In genomic region chr2:12754643-12755042, GRCh38 we compare ENCODE assay signal across 22 cellular contexts. TPM values are rescaled to one million over a fixed set of nuclear protein-coding genes. Genes with fewer than 3 reads are reported as not detected.
DNase-seq lines count a peak whose midpoint lies in the region; ATAC-seq and TF ChIP-seq lines count a peak whose summit lies in the region.
"Had no signal": no experiment of that assay in that cellular context is flagged by ENCODE, and none has a peak within 500 bp of the region (broad histone marks: within the 10 kb centered on the region; RNA-seq: fewer than 3 reads in every experiment).

No MANE protein-coding gene starts in this region.

- H3K56ac ChIP-seq in H9 (ENCODE audit: insufficient read length, low read depth, low read length): no peak overlapping the region

- peaks cover 26% of the 10 kb centered on the region; the same call in 2 of the 3 replicates for H3K4me1 Mint-ChIP-seq in GM23338
- peaks cover 25 to 32% of the 10 kb centered on the region in 2 experiments for H3K4me1 Mint-ChIP-seq in H9
- H3K4me1 Mint-ChIP-seq in activated T-cell treated with anti-CD3 and anti-CD28 coated beads, Interleukin-2, amount 50 U/mL, for 4 hours (ENCODE audit: low read depth): no peaks in the 10 kb centered on the region

- no peak overlapping the region for H2BK15ac ChIP-seq in H9 (ENCODE audit: low read depth, low read length)
- H2BK15ac ChIP-seq in mesenchymal stem cell (ENCODE audit: low read depth, poor library complexity, severe bottlenecking): no peak overlapping the region

- H2AK5ac ChIP-seq in H9 (ENCODE audit: insufficient read length, low read length) (no peak overlapping the region), mesenchymal stem cell (ENCODE audit: low read length, severe bottlenecking) (no peak overlapping the region)

- H3K4me1 ChIP-seq in GM23338 (ENCODE audit: insufficient read depth) (peaks cover 14% of the 10 kb centered on the region), H9 (ENCODE audit: insufficient read depth, low read length) (peaks cover 10% of the 10 kb centered on the region), mesenchymal stem cell (ENCODE audit: control insufficient read depth, insufficient read depth, low read depth, low read length) (peaks cover 2% of the 10 kb centered on the region)
- H3K4me1 ChIP-seq: BLaER1 had no signal

- H3K36me3 Mint-ChIP-seq in GM23338 (ENCODE audit: low read depth): no peaks in the 10 kb centered on the region
- H3K36me3 Mint-ChIP-seq in H9 (ENCODE audit: insufficient read depth in 1 of 3, low read depth in 3 of 3): no peaks in the 10 kb centered on the region
- no peaks in the 10 kb centered on the region for H3K36me3 Mint-ChIP-seq in activated T-cell treated with anti-CD3 and anti-CD28 coated beads, Interleukin-2, amount 50 U/mL, for 4 hours (ENCODE audit: insufficient read depth)

- no peak overlapping the region for H3K27ac ChIP-seq in GM23338 (ENCODE audit: low read depth)
- H3K27ac ChIP-seq in H9 (ENCODE audit: insufficient read length, low read depth, low read length): no peak overlapping the region
- H3K27ac ChIP-seq in mesenchymal stem cell (ENCODE audit: low read length, poor library complexity, severe bottlenecking): no peak overlapping the region
- H3K27ac ChIP-seq: BLaER1, SJSA1 had no signal

- H3K9me2 ChIP-seq in GM23338 (ENCODE audit: insufficient read depth): 0 out of 2 replicates have a peak, but pooled peaks cover 11% of the 10 kb centered on the region

- no peaks in the 10 kb centered on the region for H3K9me3 ChIP-seq in H9 (ENCODE audit: control insufficient read depth, low read depth, low read length)
- H3K9me3 ChIP-seq in mesenchymal stem cell (ENCODE audit: control insufficient read depth, low read length): no peaks in the 10 kb centered on the region
- H3K9me3 ChIP-seq: BLaER1, SJSA1 had no signal

- TF ChIP-seq CTCF in GM23338 (conservative IDR thresholded peaks at IDR 0.05; ENCODE audit: low read depth in 2 of 2) (no peak), H9 (conservative IDR thresholded peaks at IDR 0.05) (no peak)

- H2BK120ac ChIP-seq in H9 (ENCODE audit: low read depth, low read length, poor library complexity, severe bottlenecking): no peak overlapping the region
- H2BK120ac ChIP-seq in mesenchymal stem cell (ENCODE audit: low read depth, low read length): no peak overlapping the region

- H3K79me2 ChIP-seq in GM23338 (replicated peaks; ENCODE audit: insufficient read depth) (no peaks in the 10 kb centered on the region), H9 (ENCODE audit: insufficient read depth, low read length) (no peaks in the 10 kb centered on the region)

- H2BK5ac ChIP-seq in H9 (ENCODE audit: insufficient read length, low read length) (no peak overlapping the region), mesenchymal stem cell (ENCODE audit: low read depth, low read length, poor library complexity, severe bottlenecking) (no peak overlapping the region)

- H3T11ph ChIP-seq in H9 (ENCODE audit: low read length): no peak overlapping the region

- H3K27me3 ChIP-seq in GM23338 (ENCODE audit: insufficient read depth) (no peaks in the 10 kb centered on the region), H9 (ENCODE audit: insufficient read depth, low read length) (no peaks in the 10 kb centered on the region), mesenchymal stem cell (ENCODE audit: control insufficient read depth in 1 of 2, insufficient read depth in 1 of 2, low read length in 2 of 2) (no peaks in the 10 kb centered on the region)
- H3K27me3 ChIP-seq: BLaER1, SJSA1 had no signal

- H3K27me3 Mint-ChIP-seq in GM23338 (ENCODE audit: insufficient read depth, low read depth, poor library complexity) (peaks cover 3% of the 10 kb centered on the region), H9 (ENCODE audit: low read depth) (no peaks in the 10 kb centered on the region)
- no peaks in the 10 kb centered on the region for H3K27me3 Mint-ChIP-seq in activated T-cell treated with anti-CD3 and anti-CD28 coated beads, Interleukin-2, amount 50 U/mL, for 4 hours (ENCODE audit: low read depth)
- H3K27me3 Mint-ChIP-seq: CD4-positive, alpha-beta T cell had no signal

- H3K4me2 ChIP-seq in GM23338 (no peak overlapping the region), H9 (ENCODE audit: insufficient read depth, insufficient read length, low read length) (peak overlapping the region; percentile 24), mesenchymal stem cell (ENCODE audit: low read length, poor library complexity, severe bottlenecking) (no peak overlapping the region)
- H3K4me2 ChIP-seq: BLaER1 had no signal

- H4K91ac ChIP-seq in H9 (ENCODE audit: insufficient read length, low read depth, low read length): no peak overlapping the region
- H4K91ac ChIP-seq in mesenchymal stem cell (ENCODE audit: low read length): peak overlapping the region; percentile 9

- H2BK20ac ChIP-seq in H9 (ENCODE audit: low read depth, low read length, poor library complexity, severe bottlenecking): no peak overlapping the region

- H4K8ac ChIP-seq in H9 (replicated peaks; ENCODE audit: insufficient read length, low read depth, low read length): no peak overlapping the region
- no peak overlapping the region for H4K8ac ChIP-seq in mesenchymal stem cell (ENCODE audit: low read length)

- no peaks in the 10 kb centered on the region for H3F3A ChIP-seq in GM23338 (replicated peaks; ENCODE audit: low read depth)

- H3K23ac ChIP-seq in H9 (ENCODE audit: insufficient read length, low read depth, low read length) (no peak overlapping the region), mesenchymal stem cell (ENCODE audit: low read length in 2 of 2) (no peak overlapping the region)

- H3K23me2 ChIP-seq in H9 (ENCODE audit: insufficient read length, low read depth, low read length, poor library complexity, severe bottlenecking): no peaks in the 10 kb centered on the region

- no peak overlapping the region for H3K4me3 ChIP-seq in GM23338
- no peak overlapping the region for H3K4me3 ChIP-seq in mesenchymal stem cell (ENCODE audit: insufficient read depth in 1 of 2, low read depth in 1 of 2, low read length in 2 of 2)
- H3K4me3 ChIP-seq: BLaER1, GM12878, SJSA1 had no signal

- no peak overlapping the region for H3K18ac ChIP-seq in H9 (ENCODE audit: insufficient read length, low read depth, low read length)
- H3K18ac ChIP-seq in mesenchymal stem cell (ENCODE audit: low read depth in 1 of 2, low read length in 2 of 2): no peak overlapping the region

- H3K36me3 ChIP-seq in GM23338 (ENCODE audit: insufficient read depth) (no peaks in the 10 kb centered on the region), mesenchymal stem cell (ENCODE audit: control insufficient read depth in 1 of 2, insufficient read depth in 2 of 2, low read depth in 1 of 2, low read length in 2 of 2) (no peaks in the 10 kb centered on the region)
- H3K36me3 ChIP-seq: BLaER1, SJSA1 had no signal

- H3K9me3 Mint-ChIP-seq in GM23338 (no peaks in the 10 kb centered on the region), H9 (no peaks in the 10 kb centered on the region)
- H3K9me3 Mint-ChIP-seq in activated T-cell treated with anti-CD3 and anti-CD28 coated beads, Interleukin-2, amount 50 U/mL, for 4 hours: no peaks in the 10 kb centered on the region
- H3K9me3 Mint-ChIP-seq: CD4-positive, alpha-beta T cell had no signal

- no peak overlapping the region for H3K14ac ChIP-seq in H9 (ENCODE audit: insufficient read depth, low read length)
- peak overlapping the region in 1 of 2 experiments; percentile 84 for H3K14ac ChIP-seq in mesenchymal stem cell (ENCODE audit: low read length in 2 of 2)

- H3K79me1 ChIP-seq in H9 (ENCODE audit: insufficient read depth, low read depth, low read length, poor library complexity, severe bottlenecking) (no peaks in the 10 kb centered on the region), mesenchymal stem cell (replicated peaks; ENCODE audit: low read length, poor library complexity, severe bottlenecking) (no peaks in the 10 kb centered on the region)

- H4K5ac ChIP-seq in H9 (ENCODE audit: insufficient read length, low read depth, low read length): no peak overlapping the region

- peak; percentile 63 for DNase-seq in GM23338 (ENCODE audit: low spot score)
- DNase-seq in H9: peak; percentile 79
- DNase-seq in iPS DF 19.7 (ENCODE audit: low read depth, low spot score): peak; percentile 54
- no peak for DNase-seq in mesenchymal stem cell
- DNase-seq in activated T-cell treated with anti-CD3 and anti-CD28 coated beads, Interleukin-2, amount 50 U/mL, for 4 hours: no peak
- DNase-seq in DMS153 treated with DMSO at 0.1 percent for 48 hours (lab: John Stamatoyannopoulos, UW; ENCODE audit: unreplicated experiment): no peak
- no peak for DNase-seq in nucleus accumbens (lab: John Stamatoyannopoulos, UW)
- DNase-seq in activated T-cell treated with anti-CD3 and anti-CD28 coated beads, Interleukin-2, amount 50 U/mL, for 48 hours: no peak
- DNase-seq: ACHN; CD4-positive, alpha-beta T cell; COR-L47; DMS79 treated with DMSO at 0.1 percent for 48 hours; Kasumi-1; NCI-H1694; NCI-H2081; NCI-H2171; NCI-H345; NCI-H524 treated with DMSO at 0.1 percent for 48 hours; OCI-M1 had no signal

- no peaks in the 10 kb centered on the region for H4K20me1 ChIP-seq in GM23338 (replicated peaks; ENCODE audit: insufficient read depth)
- H4K20me1 ChIP-seq in H9 (ENCODE audit: control insufficient read depth, insufficient read depth, insufficient read length): no peaks in the 10 kb centered on the region
- H4K20me1 ChIP-seq: BLaER1 had no signal

- no CpG with 5 or more reads among the region's 5 CpGs for WGBS in H9 (ENCODE audit: extremely low coverage, insufficient read length, low lambda C conversion rate)
- 95% methylated on average over 4 of the region's 5 CpGs for WGBS in mesenchymal stem cell

- H3K4me3 Mint-ChIP-seq in GM23338: no peak overlapping the region
- no peak overlapping the region; a peak in 1 of 5 replicates for H3K4me3 Mint-ChIP-seq in H9
- no peak overlapping the region for H3K4me3 Mint-ChIP-seq in activated T-cell treated with anti-CD3 and anti-CD28 coated beads, Interleukin-2, amount 50 U/mL, for 4 hours
- H3K4me3 Mint-ChIP-seq: CD4-positive, alpha-beta T cell had no signal

- H2BK12ac ChIP-seq in H9 (ENCODE audit: insufficient read length, low read depth, low read length) (no peak overlapping the region), mesenchymal stem cell (ENCODE audit: low read length in 2 of 2) (peak overlapping the region in 1 of 2 experiments; percentile 15)

- H3K9ac ChIP-seq in H9 (ENCODE audit: extremely low read depth, insufficient read length, low read length) (no peak overlapping the region), mesenchymal stem cell (ENCODE audit: low read length) (no peak overlapping the region)
- H3K9ac ChIP-seq: BLaER1 had no signal

- H2AFZ ChIP-seq in GM23338 (no peak overlapping the region), H9 (ENCODE audit: low read length) (no peak overlapping the region), mesenchymal stem cell (ENCODE audit: low read depth, low read length) (no peak overlapping the region)

- H3K4ac ChIP-seq in H9 (ENCODE audit: low read depth, low read length) (no peak overlapping the region), mesenchymal stem cell (ENCODE audit: low read depth in 1 of 2, low read length in 2 of 2) (peak overlapping the region in 1 of 2 experiments; percentile 11)

- peak; percentile 100 for ATAC-seq in GM23338
- no peak for ATAC-seq in activated T-cell treated with anti-CD3 and anti-CD28 coated beads, Interleukin-2, amount 50 U/mL, for 4 hours
- ATAC-seq: GM12878 had no signal

- no peak overlapping the region for H3K27ac Mint-ChIP-seq in GM23338
- no peak overlapping the region for H3K27ac Mint-ChIP-seq in H9
- H3K27ac Mint-ChIP-seq: CD4-positive, alpha-beta T cell had no signal

RNA-seq across cellular contexts. Expression of gene TRIB2, which starts 37.9 kb away (rescaled TPM):
- total RNA-seq in GM23338 (2014; rRNA removed; shearing (Covaris generic)): 86.6 and 109 TPM in 2 replicates
- 34.9 and 40.3 TPM in 2 replicates for polyA plus RNA-seq in GM23338 (2016; fragmentation: Nextera tagmentation; extraction: Ambion mirVana)
- 36.2 and 41.9 TPM in 2 replicates for total RNA-seq in H9 (2021)
- polyA plus RNA-seq in mesenchymal stem cell (2013, experiment 1 of 2): 70.1 TPM
- 68.9 TPM for polyA plus RNA-seq in mesenchymal stem cell (2013, experiment 2 of 2)
- total RNA-seq in activated T-cell treated with anti-CD3 and anti-CD28 coated beads, Interleukin-2, amount 50 U/mL, for 4 hours: 10 to 100 TPM in 1 of 3 donors, 1 to 10 TPM in 2; 8.8 to 13.3 (median 9.8) TPM

Comparison
In these comparisons a context has a peak if more than half of its experiments do, and no peak if none do; other contexts are left out.
1. DNase-seq: peak in GM23338 (single experiment), H9 (single experiment) and iPS DF 19.7 (single experiment); none in mesenchymal stem cell (single experiment), activated T-cell treated with anti-CD3 and anti-CD28 coated beads, Interleukin-2, amount 50 U/mL, for 4 hours (single experiment), DMS153 treated with DMSO at 0.1 percent for 48 hours (single experiment), nucleus accumbens (0 of 56) and activated T-cell treated with anti-CD3 and anti-CD28 coated beads, Interleukin-2, amount 50 U/mL, for 48 hours (0 of 2).